8 cellular contexts compared by ENCODE assay signal in the genomic region with DNA sequence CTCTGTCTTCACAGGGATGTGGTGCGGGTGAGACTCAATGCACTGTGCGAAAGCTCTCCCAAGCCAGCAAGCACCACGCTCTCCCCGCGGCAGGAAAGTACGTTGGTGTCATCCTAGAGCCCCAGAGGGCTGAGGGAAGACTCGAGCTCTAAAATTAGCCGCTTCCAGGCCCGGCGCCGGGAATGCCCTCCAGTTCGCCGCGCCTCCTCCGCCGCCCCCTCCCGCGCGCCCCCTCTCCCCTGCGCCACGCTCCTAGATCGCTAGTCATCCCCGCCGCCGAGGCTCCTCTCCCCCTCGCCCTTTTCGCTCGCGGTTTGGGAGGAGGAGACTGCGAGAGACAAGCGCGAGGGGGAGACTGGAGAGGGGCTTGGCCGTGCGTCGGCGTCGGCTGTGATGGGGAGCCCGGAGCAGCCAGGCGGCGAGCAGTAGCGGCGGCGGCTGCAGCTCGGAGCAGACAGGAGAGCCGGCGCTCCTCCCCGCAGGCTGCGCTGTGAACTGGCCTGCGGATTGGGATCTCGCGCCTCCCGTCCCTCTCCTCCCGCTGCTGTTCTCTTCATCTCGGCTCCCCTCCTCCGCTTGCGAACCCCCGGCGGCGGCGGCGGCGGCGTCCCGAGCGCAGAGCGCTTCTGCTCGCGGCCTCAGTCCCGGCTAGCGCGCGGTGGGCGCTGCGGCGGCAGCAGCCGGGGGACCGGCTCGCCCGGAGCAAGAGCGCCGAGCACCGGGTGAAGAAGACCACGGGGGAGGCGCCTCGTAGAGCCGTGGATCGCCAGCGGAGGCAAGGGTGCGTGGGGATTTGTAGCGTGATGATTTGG. TPM values are rescaled to one million over a fixed set of nuclear protein-coding genes. Genes with fewer than 3 reads are reported as not detected.
DNase-seq lines count a peak whose midpoint lies in the region; TF ChIP-seq lines count a peak whose summit lies in the region.

A gene (plus strand): TSS at position 425 of the 812 bp plus-strand sequence. CDS start 127,295 bp downstream, outside the sequence.

- no peak within 1 kb of the TSS for H3K14ac ChIP-seq in mesenchymal stem cell (ENCODE audit: low read length in 2 of 2)

- H2BK15ac ChIP-seq in mesenchymal stem cell (ENCODE audit: low read depth, poor library complexity, severe bottlenecking): no peak within 1 kb of the TSS

- H3K4me1 ChIP-seq in BE2C (peaks cover 3% of the 10 kb centered on the region), mesenchymal stem cell (ENCODE audit: control insufficient read depth, insufficient read depth, low read depth, low read length) (peaks cover 29% of the 10 kb centered on the region), uterus (peaks cover 0 to 8% of the 10 kb centered on the region in 2 donors)
- no peaks in the 10 kb centered on the region for H3K4me1 ChIP-seq in CD8-positive, alpha-beta memory T cell (ENCODE audit: insufficient read depth, low read length)

- H3K4me2 ChIP-seq in mesenchymal stem cell (ENCODE audit: low read length, poor library complexity, severe bottlenecking): peak within 1 kb of the TSS; percentile 100

- intact Hi-C loops in uterus (cut with DNase I; ENCODE audit: low total_unique reads): no loop called here

- H3K4me3 Mint-ChIP-seq in CD8-positive, alpha-beta memory T cell: no peak within 1 kb of the TSS

- H3K79me1 ChIP-seq in mesenchymal stem cell (replicated peaks; ENCODE audit: low read length, poor library complexity, severe bottlenecking): no peaks in the 10 kb centered on the region

- peak within 1 kb of the TSS in 1 of 2 experiments; percentile 25 for H2BK12ac ChIP-seq in mesenchymal stem cell (ENCODE audit: low read length in 2 of 2)

- H3K18ac ChIP-seq in mesenchymal stem cell (ENCODE audit: low read depth in 1 of 2, low read length in 2 of 2): no peak within 1 kb of the TSS

- H2BK120ac ChIP-seq in mesenchymal stem cell (ENCODE audit: low read depth, low read length): no peak within 1 kb of the TSS

- H4K8ac ChIP-seq in mesenchymal stem cell (ENCODE audit: low read length): no peak within 1 kb of the TSS

- H3K9me3 Mint-ChIP-seq in CD8-positive, alpha-beta memory T cell: peaks cover 5 to 25% (median 8%) of the 10 kb centered on the region in 5 donors

- H3K36me3 ChIP-seq in BE2C (no peaks in the 10 kb centered on the region), mesenchymal stem cell (ENCODE audit: control insufficient read depth in 1 of 2, insufficient read depth in 2 of 2, low read depth in 1 of 2, low read length in 2 of 2) (no peaks in the 10 kb centered on the region), uterus (no peaks in the 10 kb centered on the region)
- no peaks in the 10 kb centered on the region for H3K36me3 ChIP-seq in CD8-positive, alpha-beta memory T cell (ENCODE audit: insufficient read depth, low read length)

- H2AK5ac ChIP-seq in mesenchymal stem cell (ENCODE audit: low read length, severe bottlenecking): no peak within 1 kb of the TSS

- H2AFZ ChIP-seq in mesenchymal stem cell (ENCODE audit: low read depth, low read length): peak within 1 kb of the TSS; percentile 62

- DNase-seq in BE2C: peak; percentile 75
- peak; percentile 44 for DNase-seq in NCI-H146 (lab: John Stamatoyannopoulos, UW)
- peak; percentile 7 for DNase-seq in dermis blood vessel endothelial cell
- DNase-seq in mesenchymal stem cell: peak; percentile 52
- peak in 1 of 2 donors; percentile 26 for DNase-seq in uterus
- DNase-seq in amniotic stem cell (lab: John Stamatoyannopoulos, UW): no peak
- no peak for DNase-seq in CD8-positive, alpha-beta memory T cell
- no peak for DNase-seq in G401 (ENCODE audit: low spot score)

- H3K27me3 ChIP-seq in BE2C: peaks cover 43% of the 10 kb centered on the region
- H3K27me3 ChIP-seq in mesenchymal stem cell (ENCODE audit: control insufficient read depth in 1 of 2, insufficient read depth in 1 of 2, low read length in 2 of 2): peaks cover 53 to 86% of the 10 kb centered on the region in 2 experiments
- H3K27me3 ChIP-seq in uterus: peaks cover 0 to 29% of the 10 kb centered on the region in 2 donors
- H3K27me3 ChIP-seq in CD8-positive, alpha-beta memory T cell (ENCODE audit: insufficient read depth, low read length, poor library complexity, severe bottlenecking): no peaks in the 10 kb centered on the region

- H3K27ac Mint-ChIP-seq in CD8-positive, alpha-beta memory T cell: no peak within 1 kb of the TSS

- H3K4me1 Mint-ChIP-seq in CD8-positive, alpha-beta memory T cell: no peaks in the 10 kb centered on the region

- H3K9ac ChIP-seq in mesenchymal stem cell (ENCODE audit: low read length): peak within 1 kb of the TSS; percentile 59

- H3K9me3 ChIP-seq in BE2C: no peaks in the 10 kb centered on the region
- peaks cover 4% of the 10 kb centered on the region for H3K9me3 ChIP-seq in mesenchymal stem cell (ENCODE audit: control insufficient read depth, low read length)
- no peaks in the 10 kb centered on the region for H3K9me3 ChIP-seq in uterus
- H3K9me3 ChIP-seq in CD8-positive, alpha-beta memory T cell (ENCODE audit: low read length): no peaks in the 10 kb centered on the region

- no peak for TF ChIP-seq POLR2A in uterus (IDR thresholded peaks at IDR 0.05)

- TF ChIP-seq CTCF in BE2C (IDR thresholded peaks at IDR 0.05; ENCODE audit: low read depth, low read length): no peak
- TF ChIP-seq CTCF in uterus (IDR thresholded peaks at IDR 0.05): no peak

- H3K36me3 Mint-ChIP-seq in CD8-positive, alpha-beta memory T cell: peaks cover 0 to 6% (median 0%) of the 10 kb centered on the region in 3 donors

- in situ Hi-C loops in G401 (cut with HindIII; ENCODE audit: low sequenced_read_pairs): no loop called here

- no peak within 1 kb of the TSS for H2BK5ac ChIP-seq in mesenchymal stem cell (ENCODE audit: low read depth, low read length, poor library complexity, severe bottlenecking)

- peak within 1 kb of the TSS; percentile 63 for H3K4me3 ChIP-seq in BE2C (ENCODE audit: low read depth, low read length)
- peak within 1 kb of the TSS; percentile 68 to 77 for H3K4me3 ChIP-seq in mesenchymal stem cell (ENCODE audit: insufficient read depth in 1 of 2, low read depth in 1 of 2, low read length in 2 of 2)
- peak within 1 kb of the TSS; percentile 21 to 29 for H3K4me3 ChIP-seq in uterus
- no peak within 1 kb of the TSS for H3K4me3 ChIP-seq in CD8-positive, alpha-beta memory T cell (ENCODE audit: low read length)

- H3K27ac ChIP-seq in mesenchymal stem cell (ENCODE audit: low read length, poor library complexity, severe bottlenecking) (no peak within 1 kb of the TSS), uterus (peak within 1 kb of the TSS in 1 of 2 donors; percentile 16)
- no peak within 1 kb of the TSS for H3K27ac ChIP-seq in CD8-positive, alpha-beta memory T cell (ENCODE audit: low read depth, low read length)

- CTCF ChIA-PET in CD8-positive, alpha-beta memory T cell (lab: Charles Lee): no interaction called here

- WGBS in mesenchymal stem cell: under 1% methylated on average over 61 of the region's 90 CpGs

- no peak within 1 kb of the TSS for H4K91ac ChIP-seq in mesenchymal stem cell (ENCODE audit: low read length)

- H3K23ac ChIP-seq in mesenchymal stem cell (ENCODE audit: low read length in 2 of 2): peak within 1 kb of the TSS in 1 of 2 experiments; percentile 91

- peaks cover 15 to 37% of the 10 kb centered on the region in 2 donors for H3K27me3 Mint-ChIP-seq in CD8-positive, alpha-beta memory T cell

- no peak within 1 kb of the TSS for H3K4ac ChIP-seq in mesenchymal stem cell (ENCODE audit: low read depth in 1 of 2, low read length in 2 of 2)

- POLR2A ChIA-PET in CD8-positive, alpha-beta memory T cell (lab: Charles Lee): no interaction called here

RNA-seq across cellular contexts. Expression of the gene that starts here (rescaled TPM):
- 0.39 TPM for polyA plus RNA-seq in BE2C (2012; ENCODE audit: insufficient read depth, insufficient read length, low read depth)
- total RNA-seq in dermis blood vessel endothelial cell: 0.17 and 0.37 TPM in 2 replicates
- 0.01 TPM for polyA plus RNA-seq in mesenchymal stem cell (2013, experiment 1 of 2)
- polyA plus RNA-seq in mesenchymal stem cell (2013, experiment 2 of 2): under 0.01 TPM
- 10 to 100 TPM in 1 of 4 donors, 1 to 10 TPM in 3; 1.3 to 44.5 (median 6.0) TPM for total RNA-seq in uterus
- total RNA-seq in CD8-positive, alpha-beta memory T cell: not detected
- polyA plus RNA-seq in CD8-positive, alpha-beta memory T cell: not detected
- total RNA-seq in G401 (2014; rRNA removed; shearing (Covaris generic)): under 0.01 TPM in 1 of 2 replicates, not detected in the other

Comparison
In these comparisons a context has a peak if more than half of its experiments do, and no peak if none do; other contexts are left out.
1. Peak in DNase-seq in dermis blood vessel endothelial cell; RNA of the gene not detected or under 1 TPM.
2. DNase-seq: peak in BE2C (single experiment), NCI-H146 (single experiment) and mesenchymal stem cell (single experiment); none in amniotic stem cell (single experiment), CD8-positive, alpha-beta memory T cell (0 of 5) and G401 (single experiment).